In the genomic region with DNA sequence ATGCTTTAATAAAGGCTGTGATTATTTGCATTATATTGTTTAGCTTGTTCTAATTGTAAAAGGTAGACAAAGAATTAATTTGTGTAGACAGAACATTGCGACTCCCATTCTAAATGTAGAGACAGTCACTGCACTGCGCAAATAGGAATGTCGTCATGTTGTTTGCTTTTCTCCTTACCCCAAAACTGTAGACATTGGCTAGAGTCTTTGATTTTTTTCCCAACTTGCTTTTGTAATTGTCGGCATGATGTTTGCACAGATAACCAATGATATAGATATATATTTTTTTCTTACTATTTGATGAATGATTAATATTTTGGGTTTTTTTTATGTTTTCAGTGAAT, we compare ENCODE assay signal across 24 cellular contexts.
DNase-seq lines count a peak whose midpoint lies in the region; ATAC-seq, FAIRE-seq and TF ChIP-seq lines count a peak whose summit lies in the region.
"Had no signal": no experiment of that assay in that cellular context is flagged by ENCODE, and none has a peak within 500 bp of the region (broad histone marks: within the 10 kb centered on the region; RNA-seq: fewer than 3 reads in every experiment).

No MANE protein-coding gene starts in this region.

- H3K27me3 ChIP-seq in GM23338 (ENCODE audit: insufficient read depth) (no peaks in the 10 kb centered on the region), astrocyte (ENCODE audit: insufficient read depth, low read length) (no peaks in the 10 kb centered on the region), left ventricle myocardium inferior (ENCODE audit: low read depth) (peaks cover 14% of the 10 kb centered on the region), neural progenitor cell (no peaks in the 10 kb centered on the region), upper lobe of left lung (no peaks in the 10 kb centered on the region), esophagus squamous epithelium (peaks cover 0 to 5% (median 0%) of the 10 kb centered on the region in 4 donors)
- H3K27me3 ChIP-seq: body of pancreas, Peyer's patch had no signal

- no peak for TF ChIP-seq EP300 in upper lobe of left lung (IDR thresholded peaks at IDR 0.05)

- TF ChIP-seq POLR2A in upper lobe of left lung (IDR thresholded peaks at IDR 0.05) (no peak), erythroblast (IDR thresholded peaks at IDR 0.05; ENCODE audit: low read length) (no peak), esophagus squamous epithelium (IDR thresholded peaks at IDR 0.05) (no peak)

- H3K4me3 ChIP-seq in GM23338: peak overlapping the region; percentile 33
- H3K4me3 ChIP-seq in astrocyte (ENCODE audit: insufficient read depth, low read depth, low read length): peak overlapping the region; percentile 61
- H3K4me3 ChIP-seq in left ventricle myocardium inferior: peak overlapping the region; percentile 58
- H3K4me3 ChIP-seq in neural progenitor cell: peak overlapping the region; percentile 62
- H3K4me3 ChIP-seq in upper lobe of left lung: no peak overlapping the region
- no peak overlapping the region for H3K4me3 ChIP-seq in esophagus squamous epithelium
- H3K4me3 ChIP-seq: body of pancreas, K562, lung, Peyer's patch, spleen had no signal

- H3K9me3 ChIP-seq in astrocyte (ENCODE audit: insufficient read depth, low read depth, low read length) (no peaks in the 10 kb centered on the region), left ventricle myocardium inferior (replicated peaks) (no peaks in the 10 kb centered on the region), neural progenitor cell (ENCODE audit: low read depth) (no peaks in the 10 kb centered on the region), upper lobe of left lung (no peaks in the 10 kb centered on the region), esophagus squamous epithelium (peaks cover 0 to 6% (median 3%) of the 10 kb centered on the region in 3 donors)

- H3F3A ChIP-seq in GM23338 (replicated peaks; ENCODE audit: low read depth) (no peaks in the 10 kb centered on the region), neural progenitor cell (ENCODE audit: low read depth) (peaks cover 36% of the 10 kb centered on the region)

- H3K27ac Mint-ChIP-seq in GM23338 (peak overlapping the region; percentile 98), astrocyte (ENCODE audit: unreplicated experiment) (peak overlapping the region; percentile 99), neural progenitor cell (peak overlapping the region; percentile 4)
- H3K27ac Mint-ChIP-seq: activated T-cell treated with anti-CD3 and anti-CD28 coated beads, Interleukin-2, amount 50 U/mL, for 72 hours; CD4-positive, alpha-beta memory T cell; naive B cell had no signal

- 48 to 63% methylated on average over 4 of the region's 4 CpGs for WGBS in upper lobe of left lung, 2 donors
- 55 to 58% methylated on average over 4 of the region's 4 CpGs for WGBS in esophagus squamous epithelium, 2 donors

- H4K20me1 ChIP-seq in GM23338 (replicated peaks; ENCODE audit: insufficient read depth): no peaks in the 10 kb centered on the region
- H4K20me1 ChIP-seq in astrocyte (ENCODE audit: insufficient read depth, low read length): no peaks in the 10 kb centered on the region
- no peaks in the 10 kb centered on the region for H4K20me1 ChIP-seq in neural progenitor cell (ENCODE audit: low read depth)

- peak; percentile 26 for DNase-seq in GM23338 (ENCODE audit: low spot score)
- no peak for DNase-seq in astrocyte (ENCODE audit: low read depth)
- DNase-seq in left ventricle myocardium inferior: no peak
- peak; percentile 11 for DNase-seq in neural progenitor cell (ENCODE audit: low spot score)
- no peak for DNase-seq in upper lobe of left lung
- no peak for DNase-seq in erythroblast (lab: John Stamatoyannopoulos, UW)
- DNase-seq in esophagus squamous epithelium (lab: John Stamatoyannopoulos, UW): no peak
- no peak for DNase-seq in D341Med (ENCODE audit: low spot score)
- DNase-seq: activated CD8-positive, alpha-beta memory T cell treated with anti-CD3 and anti-CD28 coated beads for 24 hours; activated naive CD4-positive, alpha-beta T cell treated with anti-CD3 and anti-CD28 coated beads, Interleukin-2, amount 50 U/mL, for 16 hours; activated T-cell treated with anti-CD3 and anti-CD28 coated beads, Interleukin-2, amount 50 U/mL, for 72 hours; body of pancreas; CD4-positive, alpha-beta memory T cell; dermis blood vessel endothelial cell; naive B cell; NCI-H187; Peyer's patch; spleen had no signal

- H3K9me3 Mint-ChIP-seq in GM23338: peaks cover 40% of the 10 kb centered on the region
- peaks cover 2% of the 10 kb centered on the region for H3K9me3 Mint-ChIP-seq in astrocyte (ENCODE audit: unreplicated experiment)
- H3K9me3 Mint-ChIP-seq in neural progenitor cell: peaks cover 4% of the 10 kb centered on the region

- H3K79me2 ChIP-seq in GM23338 (replicated peaks; ENCODE audit: insufficient read depth): no peaks in the 10 kb centered on the region
- H3K79me2 ChIP-seq in astrocyte (ENCODE audit: insufficient read depth, low read length): peaks cover 26% of the 10 kb centered on the region
- H3K79me2 ChIP-seq in neural progenitor cell (ENCODE audit: low read depth): peaks cover 48% of the 10 kb centered on the region

- H3K9ac ChIP-seq in astrocyte (ENCODE audit: low read length): peak overlapping the region; percentile 81
- peak overlapping the region; percentile 70 for H3K9ac ChIP-seq in neural progenitor cell

- no peak overlapping the region for H2AFZ ChIP-seq in GM23338
- no peak overlapping the region for H2AFZ ChIP-seq in astrocyte (ENCODE audit: low read depth, low read length)
- no peak overlapping the region for H2AFZ ChIP-seq in neural progenitor cell (replicated peaks)

- H3K36me3 Mint-ChIP-seq in GM23338 (ENCODE audit: low read depth) (peaks cover 25% of the 10 kb centered on the region), astrocyte (ENCODE audit: low read depth, unreplicated experiment) (no peaks in the 10 kb centered on the region), neural progenitor cell (no peaks in the 10 kb centered on the region)
- H3K36me3 Mint-ChIP-seq: CD4-positive, alpha-beta memory T cell; naive B cell had no signal

- FAIRE-seq in astrocyte (lab: Jason Lieb, UNC): no peak
- FAIRE-seq: GM12892, K562 had no signal

- no peaks in the 10 kb centered on the region for H3K9me2 ChIP-seq in GM23338 (ENCODE audit: insufficient read depth)

- H3K4me1 Mint-ChIP-seq in GM23338: peaks cover 34% of the 10 kb centered on the region
- peaks cover 16% of the 10 kb centered on the region for H3K4me1 Mint-ChIP-seq in astrocyte (ENCODE audit: low read depth, unreplicated experiment)
- H3K4me1 Mint-ChIP-seq in neural progenitor cell: peaks cover 24% of the 10 kb centered on the region
- H3K4me1 Mint-ChIP-seq: CD4-positive, alpha-beta memory T cell; naive B cell had no signal

- H3K4me1 ChIP-seq in GM23338 (ENCODE audit: insufficient read depth): peaks cover 10% of the 10 kb centered on the region
- H3K4me1 ChIP-seq in astrocyte (ENCODE audit: insufficient read depth, low read length): peaks cover 9% of the 10 kb centered on the region
- H3K4me1 ChIP-seq in left ventricle myocardium inferior: no peaks in the 10 kb centered on the region
- H3K4me1 ChIP-seq in neural progenitor cell: peaks cover 18% of the 10 kb centered on the region
- H3K4me1 ChIP-seq in upper lobe of left lung: no peaks in the 10 kb centered on the region
- no peaks in the 10 kb centered on the region for H3K4me1 ChIP-seq in esophagus squamous epithelium
- H3K4me1 ChIP-seq: body of pancreas, Peyer's patch, spleen had no signal

- intact Hi-C loops in left ventricle myocardium inferior (cut with micrococcal nuclease) (no loop called here), esophagus squamous epithelium (cut with DNase I) (no loop called here)

- H3K4me2 ChIP-seq in GM23338: peak overlapping the region; percentile 63
- H3K4me2 ChIP-seq in astrocyte (ENCODE audit: low read length): peak overlapping the region; percentile 81
- H3K4me2 ChIP-seq in neural progenitor cell: peak overlapping the region; percentile 77

- ATAC-seq in GM23338: peak; percentile 8; the same call in 2 of the 3 replicates
- no peak for ATAC-seq in upper lobe of left lung (ENCODE audit: low FRiP score in 2 of 2)
- ATAC-seq: activated CD4-positive, CD25-positive, alpha-beta regulatory T cell treated with anti-CD3 and anti-CD28 coated beads, Interleukin-2, amount 50 U/mL, for 24 hours; activated T-cell treated with anti-CD3 and anti-CD28 coated beads, Interleukin-2, amount 50 U/mL, for 72 hours; body of pancreas; HCT116; K562 had no signal

- H3K36me3 ChIP-seq in GM23338 (ENCODE audit: insufficient read depth) (no peaks in the 10 kb centered on the region), astrocyte (ENCODE audit: insufficient read depth, low read length) (no peaks in the 10 kb centered on the region), left ventricle myocardium inferior (no peaks in the 10 kb centered on the region), neural progenitor cell (no peaks in the 10 kb centered on the region), upper lobe of left lung (no peaks in the 10 kb centered on the region), esophagus squamous epithelium (no peaks in the 10 kb centered on the region)
- H3K36me3 ChIP-seq: Peyer's patch, spleen had no signal

- H3K27me3 Mint-ChIP-seq in GM23338 (ENCODE audit: insufficient read depth, low read depth, poor library complexity) (peaks cover 3% of the 10 kb centered on the region), astrocyte (ENCODE audit: low read depth, unreplicated experiment) (no peaks in the 10 kb centered on the region), neural progenitor cell (ENCODE audit: insufficient read depth, low read depth) (peaks cover 3% of the 10 kb centered on the region)
- H3K27me3 Mint-ChIP-seq: CD4-positive, alpha-beta memory T cell had no signal

- TF ChIP-seq CTCF in GM23338 (conservative IDR thresholded peaks at IDR 0.05; ENCODE audit: low read depth in 2 of 2) (no peak), astrocyte (IDR thresholded peaks at IDR 0.05; ENCODE audit: insufficient read depth, low read depth, low read length) (no peak), left ventricle myocardium inferior (IDR thresholded peaks at IDR 0.05; ENCODE audit: borderline replicate concordance) (no peak), neural progenitor cell (IDR thresholded peaks at IDR 0.05) (no peak), upper lobe of left lung (IDR thresholded peaks at IDR 0.05) (no peak), esophagus squamous epithelium (IDR thresholded peaks at IDR 0.05) (no peak)

- peak overlapping the region; percentile 98 for H3K27ac ChIP-seq in GM23338 (ENCODE audit: low read depth)
- peak overlapping the region; percentile 75 for H3K27ac ChIP-seq in astrocyte (ENCODE audit: low read depth, low read length)
- peak overlapping the region; percentile 57 for H3K27ac ChIP-seq in left ventricle myocardium inferior (replicated peaks)
- peak overlapping the region; percentile 96 for H3K27ac ChIP-seq in neural progenitor cell
- no peak overlapping the region for H3K27ac ChIP-seq in upper lobe of left lung
- H3K27ac ChIP-seq in esophagus squamous epithelium: no peak overlapping the region
- H3K27ac ChIP-seq: body of pancreas, HL-60, Peyer's patch, spleen had no signal

- H3K4me3 Mint-ChIP-seq in GM23338 (peak overlapping the region; percentile 65), astrocyte (ENCODE audit: unreplicated experiment) (peak overlapping the region; percentile 88), neural progenitor cell (peak overlapping the region; percentile 75)
- H3K4me3 Mint-ChIP-seq: activated T-cell treated with anti-CD3 and anti-CD28 coated beads, Interleukin-2, amount 50 U/mL, for 72 hours; CD4-positive, alpha-beta memory T cell; naive B cell had no signal

TF ChIP-seq in GM23338, 12 proteins besides CTCF, POLR2A, EP300 and RAD21 (continues in another document):
- no peak for TF ChIP-seq EZH2phosphoT487 (IDR thresholded peaks at IDR 0.05; ENCODE audit: unreplicated experiment)

Comparison
In these comparisons a context has a peak if more than half of its experiments do, and no peak if none do; other contexts are left out.
1. DNase-seq: peak in GM23338 (single experiment) and neural progenitor cell (single experiment); none in astrocyte (single experiment), left ventricle myocardium inferior (single experiment), upper lobe of left lung (0 of 2), erythroblast (0 of 2), esophagus squamous epithelium (single experiment) and D341Med (single experiment).
2. H3K27ac ChIP-seq: peak in GM23338 (single experiment), astrocyte (single experiment), left ventricle myocardium inferior (single experiment) and neural progenitor cell (single experiment); none in upper lobe of left lung (0 of 4) and esophagus squamous epithelium (0 of 4).
3. H3K4me3 ChIP-seq: peak in GM23338 (single experiment), astrocyte (single experiment), left ventricle myocardium inferior (single experiment) and neural progenitor cell (single experiment); none in upper lobe of left lung (0 of 4) and esophagus squamous epithelium (0 of 4).
4. H3K27ac Mint-ChIP-seq: peak in every context shown above with its lines; median percentile 99 in astrocyte; 98 in GM23338; 4 in neural progenitor cell.
5. Peak in every context shown above with its lines, with median percentiles within 50 percentile points of each other: H3K4me2 ChIP-seq and H3K4me3 Mint-ChIP-seq.